Comparison of ENCODE assay signal across 1 cellular context in the genomic region with DNA sequence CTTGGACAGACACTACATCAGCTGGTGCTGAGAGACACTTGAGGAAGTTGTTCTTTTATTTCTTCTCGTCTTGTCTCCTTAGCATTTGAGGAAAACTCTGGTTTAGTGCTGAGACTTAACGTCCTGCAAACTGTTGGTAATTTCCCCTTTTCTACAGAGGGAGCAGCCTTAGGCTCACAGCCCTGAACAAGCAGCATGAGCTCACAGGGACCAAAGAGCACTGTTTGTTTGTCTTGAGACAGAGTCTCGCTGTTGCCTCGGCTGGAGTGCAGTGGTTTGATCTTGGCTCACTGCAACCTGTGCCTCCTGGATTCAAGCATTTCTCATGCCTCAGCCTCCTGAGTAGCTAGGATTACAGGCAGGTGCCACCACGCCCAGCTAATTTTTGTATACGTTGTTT.
TF ChIP-seq lines count a peak whose summit lies in the region.

No MANE protein-coding gene starts in this region.

TF ChIP-seq in HepG2, 621 proteins besides CTCF, POLR2A, EP300 and RAD21 (continued from another document and continues in another):
- TF ChIP-seq SNAPC4 (CRISPR knock-in tag; IDR thresholded peaks at IDR 0.05) (no peak), SKIL (CRISPR knock-in tag; IDR thresholded peaks at IDR 0.05; ENCODE audit: borderline replicate concordance) (no peak), YEATS4 (CRISPR knock-in tag; IDR thresholded peaks at IDR 0.05; ENCODE audit: borderline replicate concordance) (no peak), ZNF337 (CRISPR knock-in tag; IDR thresholded peaks at IDR 0.05; ENCODE audit: borderline replicate concordance, low read depth) (no peak), ONECUT2 (CRISPR knock-in tag; IDR thresholded peaks at IDR 0.05) (no peak), PRMT3 (CRISPR knock-in tag; IDR thresholded peaks at IDR 0.05; ENCODE audit: borderline replicate concordance, low read depth) (no peak), MTF1 (CRISPR knock-in tag; IDR thresholded peaks at IDR 0.05) (no peak), ZNF367 (CRISPR knock-in tag; IDR thresholded peaks at IDR 0.05; ENCODE audit: borderline replicate concordance) (no peak), ZNF264 (CRISPR knock-in tag; IDR thresholded peaks at IDR 0.05) (no peak), ZNF451 (CRISPR knock-in tag; IDR thresholded peaks at IDR 0.05) (no peak), MTA3 (CRISPR knock-in tag; IDR thresholded peaks at IDR 0.05) (no peak), ZBTB38 (CRISPR knock-in tag; IDR thresholded peaks at IDR 0.05) (no peak), XBP1 (CRISPR knock-in tag; IDR thresholded peaks at IDR 0.05) (no peak), TMF1 (CRISPR knock-in tag; IDR thresholded peaks at IDR 0.05; ENCODE audit: low read depth) (no peak), DDIT3 (CRISPR knock-in tag; IDR thresholded peaks at IDR 0.05) (no peak), ZNF10 (CRISPR knock-in tag; IDR thresholded peaks at IDR 0.05; ENCODE audit: borderline replicate concordance, low read depth) (no peak), ZNF121 (CRISPR knock-in tag; IDR thresholded peaks at IDR 0.05) (no peak), NR2F6 (IDR thresholded peaks at IDR 0.05) (no peak), NR2F6 (CRISPR knock-in tag; IDR thresholded peaks at IDR 0.05) (no peak), CENPT (CRISPR knock-in tag; IDR thresholded peaks at IDR 0.05; ENCODE audit: low read depth) (no peak), KLF16 (CRISPR knock-in tag; IDR thresholded peaks at IDR 0.05) (peak in 1 of 2 experiments; percentile 58; a peak in 1 of 4 replicates), MED8 (CRISPR knock-in tag; IDR thresholded peaks at IDR 0.05; ENCODE audit: insufficient replicate concordance) (no peak), ZNF407 (CRISPR knock-in tag; IDR thresholded peaks at IDR 0.05; ENCODE audit: not compliant biosample characterization) (no peak), ZNF30 (CRISPR knock-in tag; IDR thresholded peaks at IDR 0.05) (no peak), NKX3-1 (CRISPR knock-in tag; IDR thresholded peaks at IDR 0.05) (no peak)
- TF ChIP-seq, protein P1, sequence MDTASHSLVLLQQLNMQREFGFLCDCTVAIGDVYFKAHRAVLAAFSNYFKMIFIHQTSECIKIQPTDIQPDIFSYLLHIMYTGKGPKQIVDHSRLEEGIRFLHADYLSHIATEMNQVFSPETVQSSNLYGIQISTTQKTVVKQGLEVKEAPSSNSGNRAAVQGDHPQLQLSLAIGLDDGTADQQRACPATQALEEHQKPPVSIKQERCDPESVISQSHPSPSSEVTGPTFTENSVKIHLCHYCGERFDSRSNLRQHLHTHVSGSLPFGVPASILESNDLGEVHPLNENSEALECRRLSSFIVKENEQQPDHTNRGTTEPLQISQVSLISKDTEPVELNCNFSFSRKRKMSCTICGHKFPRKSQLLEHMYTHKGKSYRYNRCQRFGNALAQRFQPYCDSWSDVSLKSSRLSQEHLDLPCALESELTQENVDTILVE (CRISPR knock-in tag; IDR thresholded peaks at IDR 0.05), result peak; percentile 62; the same call in 1 of the 2 replicates
- TF ChIP-seq, protein P2, sequence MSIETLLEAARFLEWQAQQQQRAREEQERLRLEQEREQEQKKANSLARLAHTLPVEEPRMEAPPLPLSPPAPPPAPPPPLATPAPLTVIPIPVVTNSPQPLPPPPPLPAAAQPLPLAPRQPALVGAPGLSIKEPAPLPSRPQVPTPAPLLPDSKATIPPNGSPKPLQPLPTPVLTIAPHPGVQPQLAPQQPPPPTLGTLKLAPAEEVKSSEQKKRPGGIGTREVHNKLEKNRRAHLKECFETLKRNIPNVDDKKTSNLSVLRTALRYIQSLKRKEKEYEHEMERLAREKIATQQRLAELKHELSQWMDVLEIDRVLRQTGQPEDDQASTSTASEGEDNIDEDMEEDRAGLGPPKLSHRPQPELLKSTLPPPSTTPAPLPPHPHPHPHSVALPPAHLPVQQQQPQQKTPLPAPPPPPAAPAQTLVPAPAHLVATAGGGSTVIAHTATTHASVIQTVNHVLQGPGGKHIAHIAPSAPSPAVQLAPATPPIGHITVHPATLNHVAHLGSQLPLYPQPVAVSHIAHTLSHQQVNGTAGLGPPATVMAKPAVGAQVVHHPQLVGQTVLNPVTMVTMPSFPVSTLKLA (IDR thresholded peaks at IDR 0.05), result no peak
- TF ChIP-seq, protein P3, sequence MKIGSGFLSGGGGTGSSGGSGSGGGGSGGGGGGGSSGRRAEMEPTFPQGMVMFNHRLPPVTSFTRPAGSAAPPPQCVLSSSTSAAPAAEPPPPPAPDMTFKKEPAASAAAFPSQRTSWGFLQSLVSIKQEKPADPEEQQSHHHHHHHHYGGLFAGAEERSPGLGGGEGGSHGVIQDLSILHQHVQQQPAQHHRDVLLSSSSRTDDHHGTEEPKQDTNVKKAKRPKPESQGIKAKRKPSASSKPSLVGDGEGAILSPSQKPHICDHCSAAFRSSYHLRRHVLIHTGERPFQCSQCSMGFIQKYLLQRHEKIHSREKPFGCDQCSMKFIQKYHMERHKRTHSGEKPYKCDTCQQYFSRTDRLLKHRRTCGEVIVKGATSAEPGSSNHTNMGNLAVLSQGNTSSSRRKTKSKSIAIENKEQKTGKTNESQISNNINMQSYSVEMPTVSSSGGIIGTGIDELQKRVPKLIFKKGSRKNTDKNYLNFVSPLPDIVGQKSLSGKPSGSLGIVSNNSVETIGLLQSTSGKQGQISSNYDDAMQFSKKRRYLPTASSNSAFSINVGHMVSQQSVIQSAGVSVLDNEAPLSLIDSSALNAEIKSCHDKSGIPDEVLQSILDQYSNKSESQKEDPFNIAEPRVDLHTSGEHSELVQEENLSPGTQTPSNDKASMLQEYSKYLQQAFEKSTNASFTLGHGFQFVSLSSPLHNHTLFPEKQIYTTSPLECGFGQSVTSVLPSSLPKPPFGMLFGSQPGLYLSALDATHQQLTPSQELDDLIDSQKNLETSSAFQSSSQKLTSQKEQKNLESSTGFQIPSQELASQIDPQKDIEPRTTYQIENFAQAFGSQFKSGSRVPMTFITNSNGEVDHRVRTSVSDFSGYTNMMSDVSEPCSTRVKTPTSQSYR (CRISPR knock-in tag; IDR thresholded peaks at IDR 0.05; ENCODE audit: borderline replicate concordance), result no peak
- TF ChIP-seq, protein P4, sequence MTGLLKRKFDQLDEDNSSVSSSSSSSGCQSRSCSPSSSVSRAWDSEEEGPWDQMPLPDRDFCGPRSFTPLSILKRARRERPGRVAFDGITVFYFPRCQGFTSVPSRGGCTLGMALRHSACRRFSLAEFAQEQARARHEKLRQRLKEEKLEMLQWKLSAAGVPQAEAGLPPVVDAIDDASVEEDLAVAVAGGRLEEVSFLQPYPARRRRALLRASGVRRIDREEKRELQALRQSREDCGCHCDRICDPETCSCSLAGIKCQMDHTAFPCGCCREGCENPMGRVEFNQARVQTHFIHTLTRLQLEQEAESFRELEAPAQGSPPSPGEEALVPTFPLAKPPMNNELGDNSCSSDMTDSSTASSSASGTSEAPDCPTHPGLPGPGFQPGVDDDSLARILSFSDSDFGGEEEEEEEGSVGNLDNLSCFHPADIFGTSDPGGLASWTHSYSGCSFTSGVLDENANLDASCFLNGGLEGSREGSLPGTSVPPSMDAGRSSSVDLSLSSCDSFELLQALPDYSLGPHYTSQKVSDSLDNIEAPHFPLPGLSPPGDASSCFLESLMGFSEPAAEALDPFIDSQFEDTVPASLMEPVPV (CRISPR knock-in tag; IDR thresholded peaks at IDR 0.05), result no peak
- TF ChIP-seq, protein P5, sequence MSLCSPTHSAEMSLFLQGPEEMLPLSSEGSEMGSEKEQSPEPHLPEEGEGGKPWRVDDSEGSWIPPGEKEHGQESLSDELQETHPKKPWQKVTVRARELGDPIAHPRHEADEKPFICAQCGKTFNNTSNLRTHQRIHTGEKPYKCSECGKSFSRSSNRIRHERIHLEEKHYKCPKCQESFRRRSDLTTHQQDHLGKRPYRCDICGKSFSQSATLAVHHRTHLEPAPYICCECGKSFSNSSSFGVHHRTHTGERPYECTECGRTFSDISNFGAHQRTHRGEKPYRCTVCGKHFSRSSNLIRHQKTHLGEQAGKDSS (CRISPR knock-in tag; IDR thresholded peaks at IDR 0.05; ENCODE audit: borderline replicate concordance, low read depth), result peak; percentile 99
